1 cellular context compared by ENCODE assay signal in the genomic region with DNA sequence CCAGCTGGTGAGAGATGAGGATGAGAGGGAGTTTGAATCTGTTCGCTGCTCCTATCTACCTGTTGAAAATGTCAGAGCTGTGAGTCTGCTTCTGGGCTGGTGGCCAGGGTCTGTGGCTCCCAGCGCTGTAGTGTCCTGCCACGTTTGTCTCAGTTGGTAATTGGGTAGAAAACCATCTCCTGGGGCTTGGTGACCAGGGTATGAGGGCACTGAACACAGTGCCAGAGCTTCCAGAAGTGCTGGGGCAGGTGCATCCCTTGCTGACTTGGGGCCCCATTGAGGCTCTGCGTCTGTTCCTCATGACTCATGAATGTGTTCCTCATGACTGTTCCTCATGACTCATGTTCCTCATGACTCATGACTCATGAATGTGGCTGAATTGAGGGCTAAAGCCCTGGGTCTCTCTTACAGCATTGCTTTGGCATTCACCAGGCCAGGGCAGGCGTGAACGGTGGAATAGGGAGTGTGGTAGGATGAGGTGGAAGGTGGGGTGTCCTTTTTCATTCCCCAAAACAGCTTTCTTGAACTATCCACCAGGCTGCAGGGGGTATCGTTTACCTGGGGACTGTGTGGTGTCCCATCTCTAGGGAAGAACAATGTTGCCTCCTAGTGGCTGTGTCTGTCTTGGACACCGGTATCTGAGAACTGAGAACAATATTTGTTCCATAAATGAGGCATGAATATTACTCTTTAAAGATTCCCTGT.
TF ChIP-seq lines count a peak whose summit lies in the region.

No MANE protein-coding gene starts in this region.

TF ChIP-seq in H1, 55 proteins besides CTCF, POLR2A, EP300 and RAD21:
- TF ChIP-seq JUND (IDR thresholded peaks at IDR 0.05; ENCODE audit: low read length) = peak; percentile 97
- TF ChIP-seq JUN (IDR thresholded peaks at IDR 0.05; ENCODE audit: low read depth, low read length) = peak; percentile 91
- no peak for TF ChIP-seq GTF2F1 (IDR thresholded peaks at IDR 0.05; ENCODE audit: borderline replicate concordance, low read depth, low read length)
- TF ChIP-seq BACH1 (IDR thresholded peaks at IDR 0.05; ENCODE audit: low read length) = peak; percentile 80
- peak; percentile 53; the same call in 1 of the 2 replicates for TF ChIP-seq MAFK (IDR thresholded peaks at IDR 0.05; ENCODE audit: low read depth, low read length)
